Comparison of ENCODE assay signal across 8 cellular contexts in genomic region chr4:4860803-4861591, GRCh38.
DNase-seq lines count a peak whose midpoint lies in the region; ATAC-seq and TF ChIP-seq lines count a peak whose summit lies in the region.

No MANE protein-coding gene starts in this region.

- no peaks in the 10 kb centered on the region for H3K9me3 ChIP-seq in SK-N-MC (ENCODE audit: low read depth, low read length)

- H3K4me1 ChIP-seq in rectal smooth muscle tissue (ENCODE audit: control insufficient read depth, insufficient read depth, low read length) = no peaks in the 10 kb centered on the region

- TF ChIP-seq CTCF in GM06990 (IDR thresholded peaks at IDR 0.05; ENCODE audit: insufficient read depth, low read length, poor library complexity, severe bottlenecking) (no peak), foreskin fibroblast (IDR thresholded peaks at IDR 0.05; ENCODE audit: low read depth, low read length) (peak; percentile 16)

- DNase-seq in GM06990 (ENCODE audit: extremely low read depth, insufficient read length) (no peak), SK-N-MC (ENCODE audit: low read depth, low spot score) (no peak), foreskin fibroblast (peak in 1 of 2 donors; percentile 57), NCI-H226 (no peak), epidermal melanocyte (ENCODE audit: insufficient read length, low spot score) (no peak)

- H3K9ac ChIP-seq in SK-N-MC (ENCODE audit: insufficient read length) (peak overlapping the region; percentile 74), rectal smooth muscle tissue (ENCODE audit: low read length) (no peak overlapping the region)

- H3K4me3 ChIP-seq in GM06990 (replicated peaks; ENCODE audit: low read depth, low read length) = peak overlapping the region; percentile 81
- peak overlapping the region; percentile 87 for H3K4me3 ChIP-seq in SK-N-MC
- H3K4me3 ChIP-seq in foreskin fibroblast (ENCODE audit: low read depth in 1 of 2, low read length in 2 of 2) = peak overlapping the region; percentile 86 to 90
- peak overlapping the region; percentile 67 for H3K4me3 ChIP-seq in rectal smooth muscle tissue (ENCODE audit: low read length)

- H3K36me3 ChIP-seq in GM06990 (ENCODE audit: control insufficient read depth, insufficient read depth, low read length) (no peaks in the 10 kb centered on the region; the same call in 1 of the 2 replicates), SK-N-MC (ENCODE audit: insufficient read depth, low read length) (peaks cover 15% of the 10 kb centered on the region; the same call in 1 of the 2 replicates), rectal smooth muscle tissue (ENCODE audit: control insufficient read depth, insufficient read depth, low read length) (no peaks in the 10 kb centered on the region)

- no peak for ATAC-seq in HG02588 (IDR thresholded peaks at IDR 0.05; ENCODE audit: unreplicated experiment)
- no peak for ATAC-seq in HG03280 (IDR thresholded peaks at IDR 0.05; ENCODE audit: unreplicated experiment)

- H3K27me3 ChIP-seq in GM06990 (replicated peaks; ENCODE audit: control insufficient read depth, insufficient read depth, low read length) = no peaks in the 10 kb centered on the region; the same call in 1 of the 2 replicates
- H3K27me3 ChIP-seq in rectal smooth muscle tissue (ENCODE audit: control insufficient read depth, insufficient read depth, low read length) = peaks cover 74% of the 10 kb centered on the region

- no peak overlapping the region for H3K27ac ChIP-seq in SK-N-MC
- H3K27ac ChIP-seq in rectal smooth muscle tissue (ENCODE audit: low read depth, low read length) = no peak overlapping the region
